ENCODE assay signal across 1 cellular context in the genomic region with DNA sequence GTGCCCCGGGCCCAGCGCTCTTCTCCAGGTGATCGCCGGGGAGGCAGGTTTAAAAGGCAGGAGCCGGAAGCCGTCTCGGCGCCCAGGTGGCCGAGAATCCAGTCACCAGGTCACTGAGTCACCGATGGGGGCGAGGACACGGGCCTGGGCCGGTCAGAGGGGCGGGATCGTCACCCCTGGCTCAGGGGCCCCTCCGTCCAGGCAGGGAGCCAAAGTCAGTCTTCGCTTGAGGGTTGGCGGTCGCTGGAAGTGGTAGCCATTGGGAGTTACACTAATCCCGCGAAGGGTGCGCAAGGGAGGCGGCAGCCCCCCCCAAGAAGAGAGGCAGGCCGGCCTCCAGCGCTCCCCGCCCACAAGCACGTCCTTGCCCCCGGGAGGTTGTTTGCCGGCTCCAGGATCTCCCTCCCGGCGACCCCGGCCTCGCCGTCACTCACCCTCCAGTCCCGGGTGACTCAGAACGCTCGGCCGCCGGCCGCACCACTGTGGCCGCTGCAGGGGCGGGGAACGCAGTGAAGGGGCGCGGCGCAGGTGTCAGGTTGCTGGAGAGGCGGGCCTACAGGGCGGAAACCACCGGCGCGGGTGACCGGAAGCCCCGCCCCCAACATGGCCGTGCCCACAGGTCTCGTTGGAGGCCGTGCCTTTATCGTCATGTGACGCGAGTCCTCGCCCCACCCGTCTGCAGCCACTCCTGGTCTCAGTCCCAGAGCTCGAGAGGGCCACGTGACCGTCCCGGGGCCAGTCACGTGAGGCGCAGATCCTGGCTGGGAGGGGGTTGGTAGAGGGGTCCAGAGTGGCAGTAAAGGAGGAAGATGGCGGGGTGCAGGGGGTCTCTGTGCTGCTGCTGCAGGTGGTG.
A peak's percentile ranks its signal among the peaks of the same experiment; 100 is the strongest.
TF ChIP-seq lines count a peak whose summit lies in the region.

A gene with protein sequence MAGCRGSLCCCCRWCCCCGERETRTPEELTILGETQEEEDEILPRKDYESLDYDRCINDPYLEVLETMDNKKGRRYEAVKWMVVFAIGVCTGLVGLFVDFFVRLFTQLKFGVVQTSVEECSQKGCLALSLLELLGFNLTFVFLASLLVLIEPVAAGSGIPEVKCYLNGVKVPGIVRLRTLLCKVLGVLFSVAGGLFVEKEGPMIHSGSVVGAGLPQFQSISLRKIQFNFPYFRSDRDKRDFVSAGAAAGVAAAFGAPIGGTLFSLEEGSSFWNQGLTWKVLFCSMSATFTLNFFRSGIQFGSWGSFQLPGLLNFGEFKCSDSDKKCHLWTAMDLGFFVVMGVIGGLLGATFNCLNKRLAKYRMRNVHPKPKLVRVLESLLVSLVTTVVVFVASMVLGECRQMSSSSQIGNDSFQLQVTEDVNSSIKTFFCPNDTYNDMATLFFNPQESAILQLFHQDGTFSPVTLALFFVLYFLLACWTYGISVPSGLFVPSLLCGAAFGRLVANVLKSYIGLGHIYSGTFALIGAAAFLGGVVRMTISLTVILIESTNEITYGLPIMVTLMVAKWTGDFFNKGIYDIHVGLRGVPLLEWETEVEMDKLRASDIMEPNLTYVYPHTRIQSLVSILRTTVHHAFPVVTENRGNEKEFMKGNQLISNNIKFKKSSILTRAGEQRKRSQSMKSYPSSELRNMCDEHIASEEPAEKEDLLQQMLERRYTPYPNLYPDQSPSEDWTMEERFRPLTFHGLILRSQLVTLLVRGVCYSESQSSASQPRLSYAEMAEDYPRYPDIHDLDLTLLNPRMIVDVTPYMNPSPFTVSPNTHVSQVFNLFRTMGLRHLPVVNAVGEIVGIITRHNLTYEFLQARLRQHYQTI (plus strand): TSS at position 738 of the 853 bp plus-strand sequence. CDS start 72 bp downstream, at position 810.
A gene (minus strand): TSS at position 511 of the 853 bp plus-strand sequence. CDS start 2,848 bp downstream, outside the sequence.

TF ChIP-seq in GM12878, 131 proteins besides CTCF, POLR2A, EP300 and RAD21 (continues in another document):
- TF ChIP-seq SP1 (IDR thresholded peaks at IDR 0.05; ENCODE audit: low read depth, low read length): peak; percentile 71
- peak; percentile 21; the same call in 1 of the 2 replicates for TF ChIP-seq BACH1 (IDR thresholded peaks at IDR 0.05; ENCODE audit: borderline replicate concordance)
- 0 out of 2 replicates have a peak, but pooled peaks have one; percentile 23 for TF ChIP-seq EED (IDR thresholded peaks at IDR 0.05; ENCODE audit: low read depth)
- TF ChIP-seq TBL1XR1 (IDR thresholded peaks at IDR 0.05; ENCODE audit: low read depth, low read length): peak; percentile 43; the same call in 1 of the 2 replicates
- TF ChIP-seq NR2C1 (IDR thresholded peaks at IDR 0.05): peak; percentile 35; the same call in 1 of the 2 replicates
- no peak for TF ChIP-seq NFYA (IDR thresholded peaks at IDR 0.05; ENCODE audit: borderline replicate concordance, low read depth, low read length)
- TF ChIP-seq, protein P1, sequence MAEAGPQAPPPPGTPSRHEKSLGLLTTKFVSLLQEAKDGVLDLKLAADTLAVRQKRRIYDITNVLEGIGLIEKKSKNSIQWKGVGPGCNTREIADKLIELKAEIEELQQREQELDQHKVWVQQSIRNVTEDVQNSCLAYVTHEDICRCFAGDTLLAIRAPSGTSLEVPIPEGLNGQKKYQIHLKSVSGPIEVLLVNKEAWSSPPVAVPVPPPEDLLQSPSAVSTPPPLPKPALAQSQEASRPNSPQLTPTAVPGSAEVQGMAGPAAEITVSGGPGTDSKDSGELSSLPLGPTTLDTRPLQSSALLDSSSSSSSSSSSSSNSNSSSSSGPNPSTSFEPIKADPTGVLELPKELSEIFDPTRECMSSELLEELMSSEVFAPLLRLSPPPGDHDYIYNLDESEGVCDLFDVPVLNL (IDR thresholded peaks at IDR 0.05; ENCODE audit: low read depth, low read length): no peak
- TF ChIP-seq MYC (IDR thresholded peaks at IDR 0.05; ENCODE audit: insufficient read depth, insufficient read length, insufficient replicate concordance, low read length, severe bottlenecking): no peak
- no peak for TF ChIP-seq RBBP5 (conservative IDR thresholded peaks at IDR 0.05)
- peak; percentile 54 for TF ChIP-seq SIX5 (IDR thresholded peaks at IDR 0.05; ENCODE audit: low read depth, low read length, severe bottlenecking)
- no peak for TF ChIP-seq MYB (IDR thresholded peaks at IDR 0.05; ENCODE audit: borderline replicate concordance, low read depth, low read length)
- TF ChIP-seq NFIC (IDR thresholded peaks at IDR 0.05; ENCODE audit: low read depth, low read length): no peak; the same call in 1 of the 2 replicates
- TF ChIP-seq ZNF217 (IDR thresholded peaks at IDR 0.05): no peak
- TF ChIP-seq, protein P2, sequence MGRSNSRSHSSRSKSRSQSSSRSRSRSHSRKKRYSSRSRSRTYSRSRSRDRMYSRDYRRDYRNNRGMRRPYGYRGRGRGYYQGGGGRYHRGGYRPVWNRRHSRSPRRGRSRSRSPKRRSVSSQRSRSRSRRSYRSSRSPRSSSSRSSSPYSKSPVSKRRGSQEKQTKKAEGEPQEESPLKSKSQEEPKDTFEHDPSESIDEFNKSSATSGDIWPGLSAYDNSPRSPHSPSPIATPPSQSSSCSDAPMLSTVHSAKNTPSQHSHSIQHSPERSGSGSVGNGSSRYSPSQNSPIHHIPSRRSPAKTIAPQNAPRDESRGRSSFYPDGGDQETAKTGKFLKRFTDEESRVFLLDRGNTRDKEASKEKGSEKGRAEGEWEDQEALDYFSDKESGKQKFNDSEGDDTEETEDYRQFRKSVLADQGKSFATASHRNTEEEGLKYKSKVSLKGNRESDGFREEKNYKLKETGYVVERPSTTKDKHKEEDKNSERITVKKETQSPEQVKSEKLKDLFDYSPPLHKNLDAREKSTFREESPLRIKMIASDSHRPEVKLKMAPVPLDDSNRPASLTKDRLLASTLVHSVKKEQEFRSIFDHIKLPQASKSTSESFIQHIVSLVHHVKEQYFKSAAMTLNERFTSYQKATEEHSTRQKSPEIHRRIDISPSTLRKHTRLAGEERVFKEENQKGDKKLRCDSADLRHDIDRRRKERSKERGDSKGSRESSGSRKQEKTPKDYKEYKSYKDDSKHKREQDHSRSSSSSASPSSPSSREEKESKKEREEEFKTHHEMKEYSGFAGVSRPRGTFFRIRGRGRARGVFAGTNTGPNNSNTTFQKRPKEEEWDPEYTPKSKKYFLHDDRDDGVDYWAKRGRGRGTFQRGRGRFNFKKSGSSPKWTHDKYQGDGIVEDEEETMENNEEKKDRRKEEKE (IDR thresholded peaks at IDR 0.05): no peak
- peak; percentile 90 for TF ChIP-seq MEF2B (IDR thresholded peaks at IDR 0.05; ENCODE audit: partially characterized antibody, poor library complexity, severe bottlenecking)
- peak; percentile 19; the same call in 1 of the 2 replicates for TF ChIP-seq TCF12 (IDR thresholded peaks at IDR 0.05; ENCODE audit: low read depth, low read length)
- peak; percentile 95 for TF ChIP-seq HDGF (IDR thresholded peaks at IDR 0.05)
- TF ChIP-seq EZH2 (IDR thresholded peaks at IDR 0.05; ENCODE audit: borderline replicate concordance, control insufficient read depth, low read depth, low read length): no peak
- TF ChIP-seq SMAD5 (IDR thresholded peaks at IDR 0.05; ENCODE audit: low read depth): no peak
- peak; percentile 43; the same call in 1 of the 2 replicates for TF ChIP-seq HCFC1 (IDR thresholded peaks at IDR 0.05; ENCODE audit: low read length)
- TF ChIP-seq, protein P3, sequence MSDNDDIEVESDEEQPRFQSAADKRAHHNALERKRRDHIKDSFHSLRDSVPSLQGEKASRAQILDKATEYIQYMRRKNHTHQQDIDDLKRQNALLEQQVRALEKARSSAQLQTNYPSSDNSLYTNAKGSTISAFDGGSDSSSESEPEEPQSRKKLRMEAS (IDR thresholded peaks at IDR 0.05; ENCODE audit: low read depth, low read length): peak; percentile 100
- TF ChIP-seq JUND (IDR thresholded peaks at IDR 0.05; ENCODE audit: low read depth, low read length): no peak
- TF ChIP-seq, protein P4, sequence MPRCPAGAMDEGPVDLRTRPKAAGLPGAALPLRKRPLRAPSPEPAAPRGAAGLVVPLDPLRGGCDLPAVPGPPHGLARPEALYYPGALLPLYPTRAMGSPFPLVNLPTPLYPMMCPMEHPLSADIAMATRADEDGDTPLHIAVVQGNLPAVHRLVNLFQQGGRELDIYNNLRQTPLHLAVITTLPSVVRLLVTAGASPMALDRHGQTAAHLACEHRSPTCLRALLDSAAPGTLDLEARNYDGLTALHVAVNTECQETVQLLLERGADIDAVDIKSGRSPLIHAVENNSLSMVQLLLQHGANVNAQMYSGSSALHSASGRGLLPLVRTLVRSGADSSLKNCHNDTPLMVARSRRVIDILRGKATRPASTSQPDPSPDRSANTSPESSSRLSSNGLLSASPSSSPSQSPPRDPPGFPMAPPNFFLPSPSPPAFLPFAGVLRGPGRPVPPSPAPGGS (IDR thresholded peaks at IDR 0.05; ENCODE audit: borderline replicate concordance, insufficient read depth, low read depth, low read length, poor library complexity, severe bottlenecking): peak; percentile 17
- TF ChIP-seq, protein P5, sequence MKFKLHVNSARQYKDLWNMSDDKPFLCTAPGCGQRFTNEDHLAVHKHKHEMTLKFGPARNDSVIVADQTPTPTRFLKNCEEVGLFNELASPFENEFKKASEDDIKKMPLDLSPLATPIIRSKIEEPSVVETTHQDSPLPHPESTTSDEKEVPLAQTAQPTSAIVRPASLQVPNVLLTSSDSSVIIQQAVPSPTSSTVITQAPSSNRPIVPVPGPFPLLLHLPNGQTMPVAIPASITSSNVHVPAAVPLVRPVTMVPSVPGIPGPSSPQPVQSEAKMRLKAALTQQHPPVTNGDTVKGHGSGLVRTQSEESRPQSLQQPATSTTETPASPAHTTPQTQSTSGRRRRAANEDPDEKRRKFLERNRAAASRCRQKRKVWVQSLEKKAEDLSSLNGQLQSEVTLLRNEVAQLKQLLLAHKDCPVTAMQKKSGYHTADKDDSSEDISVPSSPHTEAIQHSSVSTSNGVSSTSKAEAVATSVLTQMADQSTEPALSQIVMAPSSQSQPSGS (IDR thresholded peaks at IDR 0.05; ENCODE audit: low read length): no peak
- TF ChIP-seq RCOR1 (conservative IDR thresholded peaks at IDR 0.05; ENCODE audit: low read depth, low read length): no peak
- TF ChIP-seq MTA2 (IDR thresholded peaks at IDR 0.05; ENCODE audit: low read depth): no peak
- no peak for TF ChIP-seq WRNIP1 (IDR thresholded peaks at IDR 0.05; ENCODE audit: borderline replicate concordance, low read depth, low read length)
- TF ChIP-seq ATF7 (IDR thresholded peaks at IDR 0.05; ENCODE audit: low read depth): peak; percentile 34; the same call in 1 of the 2 replicates
- TF ChIP-seq SRF (IDR thresholded peaks at IDR 0.05; ENCODE audit: low read depth in 2 of 2, low read length in 2 of 2): peak; percentile 8 to 82; a peak in 2 of 4 replicates
- no peak for TF ChIP-seq PAX5 (IDR thresholded peaks at IDR 0.05; ENCODE audit: borderline replicate concordance, low read depth, low read length)
- no peak for TF ChIP-seq SUZ12 (IDR thresholded peaks at IDR 0.05; ENCODE audit: unreplicated experiment)
- TF ChIP-seq, protein P6, sequence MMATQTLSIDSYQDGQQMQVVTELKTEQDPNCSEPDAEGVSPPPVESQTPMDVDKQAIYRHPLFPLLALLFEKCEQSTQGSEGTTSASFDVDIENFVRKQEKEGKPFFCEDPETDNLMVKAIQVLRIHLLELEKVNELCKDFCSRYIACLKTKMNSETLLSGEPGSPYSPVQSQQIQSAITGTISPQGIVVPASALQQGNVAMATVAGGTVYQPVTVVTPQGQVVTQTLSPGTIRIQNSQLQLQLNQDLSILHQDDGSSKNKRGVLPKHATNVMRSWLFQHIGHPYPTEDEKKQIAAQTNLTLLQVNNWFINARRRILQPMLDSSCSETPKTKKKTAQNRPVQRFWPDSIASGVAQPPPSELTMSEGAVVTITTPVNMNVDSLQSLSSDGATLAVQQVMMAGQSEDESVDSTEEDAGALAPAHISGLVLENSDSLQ (IDR thresholded peaks at IDR 0.05): peak; percentile 95
- TF ChIP-seq, protein P7, sequence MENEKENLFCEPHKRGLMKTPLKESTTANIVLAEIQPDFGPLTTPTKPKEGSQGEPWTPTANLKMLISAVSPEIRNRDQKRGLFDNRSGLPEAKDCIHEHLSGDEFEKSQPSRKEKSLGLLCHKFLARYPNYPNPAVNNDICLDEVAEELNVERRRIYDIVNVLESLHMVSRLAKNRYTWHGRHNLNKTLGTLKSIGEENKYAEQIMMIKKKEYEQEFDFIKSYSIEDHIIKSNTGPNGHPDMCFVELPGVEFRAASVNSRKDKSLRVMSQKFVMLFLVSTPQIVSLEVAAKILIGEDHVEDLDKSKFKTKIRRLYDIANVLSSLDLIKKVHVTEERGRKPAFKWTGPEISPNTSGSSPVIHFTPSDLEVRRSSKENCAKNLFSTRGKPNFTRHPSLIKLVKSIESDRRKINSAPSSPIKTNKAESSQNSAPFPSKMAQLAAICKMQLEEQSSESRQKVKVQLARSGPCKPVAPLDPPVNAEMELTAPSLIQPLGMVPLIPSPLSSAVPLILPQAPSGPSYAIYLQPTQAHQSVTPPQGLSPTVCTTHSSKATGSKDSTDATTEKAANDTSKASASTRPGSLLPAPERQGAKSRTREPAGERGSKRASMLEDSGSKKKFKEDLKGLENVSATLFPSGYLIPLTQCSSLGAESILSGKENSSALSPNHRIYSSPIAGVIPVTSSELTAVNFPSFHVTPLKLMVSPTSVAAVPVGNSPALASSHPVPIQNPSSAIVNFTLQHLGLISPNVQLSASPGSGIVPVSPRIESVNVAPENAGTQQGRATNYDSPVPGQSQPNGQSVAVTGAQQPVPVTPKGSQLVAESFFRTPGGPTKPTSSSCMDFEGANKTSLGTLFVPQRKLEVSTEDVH (IDR thresholded peaks at IDR 0.05; ENCODE audit: low read depth, partially characterized antibody): no peak
- peak; percentile 79; the same call in 1 of the 2 replicates for TF ChIP-seq TAF1 (IDR thresholded peaks at IDR 0.05; ENCODE audit: borderline replicate concordance, low read depth, low read length)
- no peak for TF ChIP-seq KAT2A (conservative IDR thresholded peaks at IDR 0.05; ENCODE audit: control insufficient read depth, low read depth, low read length)
- no peak for TF ChIP-seq CHD4 (IDR thresholded peaks at IDR 0.05)
- TF ChIP-seq POLR2AphosphoS2 (IDR thresholded peaks at IDR 0.05; ENCODE audit: low read depth, low read length): peak; percentile 50; the same call in 1 of the 2 replicates
- TF ChIP-seq PML (IDR thresholded peaks at IDR 0.05; ENCODE audit: low read length): peak; percentile 51; the same call in 1 of the 2 replicates
- no peak for TF ChIP-seq NRF1 (conservative IDR thresholded peaks at IDR 0.05; ENCODE audit: low read depth, low read length)
- TF ChIP-seq CREB1 (IDR thresholded peaks at IDR 0.05; ENCODE audit: low read depth): peak; percentile 93
- TF ChIP-seq ZNF622 (IDR thresholded peaks at IDR 0.05): no peak
